ENCODE assay signal across 2 cellular contexts in the genomic region with DNA sequence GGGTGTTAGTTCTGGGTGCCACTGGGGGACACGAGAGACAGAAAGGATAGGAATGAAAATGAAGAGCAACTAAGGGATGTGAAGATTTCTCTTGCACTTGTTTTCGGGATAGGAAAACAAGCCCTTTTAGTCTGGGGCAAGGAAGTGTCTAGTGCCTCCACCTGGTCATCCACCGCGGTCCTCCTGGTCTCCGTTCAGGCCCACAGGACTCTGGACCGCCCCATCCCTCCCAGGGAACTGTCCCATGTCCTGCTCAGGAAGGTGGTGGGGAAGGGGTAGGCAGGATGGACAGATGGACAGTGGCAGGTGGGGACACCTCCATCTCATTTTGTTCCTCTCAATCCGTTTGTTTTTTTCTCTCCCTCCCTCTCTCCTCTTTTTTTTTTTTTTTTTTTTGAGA.
TF ChIP-seq lines count a peak whose summit lies in the region.

No MANE protein-coding gene starts in this region.

TF ChIP-seq in GM23338, 12 proteins besides CTCF, POLR2A, EP300 and RAD21:
- TF ChIP-seq, protein P1, sequence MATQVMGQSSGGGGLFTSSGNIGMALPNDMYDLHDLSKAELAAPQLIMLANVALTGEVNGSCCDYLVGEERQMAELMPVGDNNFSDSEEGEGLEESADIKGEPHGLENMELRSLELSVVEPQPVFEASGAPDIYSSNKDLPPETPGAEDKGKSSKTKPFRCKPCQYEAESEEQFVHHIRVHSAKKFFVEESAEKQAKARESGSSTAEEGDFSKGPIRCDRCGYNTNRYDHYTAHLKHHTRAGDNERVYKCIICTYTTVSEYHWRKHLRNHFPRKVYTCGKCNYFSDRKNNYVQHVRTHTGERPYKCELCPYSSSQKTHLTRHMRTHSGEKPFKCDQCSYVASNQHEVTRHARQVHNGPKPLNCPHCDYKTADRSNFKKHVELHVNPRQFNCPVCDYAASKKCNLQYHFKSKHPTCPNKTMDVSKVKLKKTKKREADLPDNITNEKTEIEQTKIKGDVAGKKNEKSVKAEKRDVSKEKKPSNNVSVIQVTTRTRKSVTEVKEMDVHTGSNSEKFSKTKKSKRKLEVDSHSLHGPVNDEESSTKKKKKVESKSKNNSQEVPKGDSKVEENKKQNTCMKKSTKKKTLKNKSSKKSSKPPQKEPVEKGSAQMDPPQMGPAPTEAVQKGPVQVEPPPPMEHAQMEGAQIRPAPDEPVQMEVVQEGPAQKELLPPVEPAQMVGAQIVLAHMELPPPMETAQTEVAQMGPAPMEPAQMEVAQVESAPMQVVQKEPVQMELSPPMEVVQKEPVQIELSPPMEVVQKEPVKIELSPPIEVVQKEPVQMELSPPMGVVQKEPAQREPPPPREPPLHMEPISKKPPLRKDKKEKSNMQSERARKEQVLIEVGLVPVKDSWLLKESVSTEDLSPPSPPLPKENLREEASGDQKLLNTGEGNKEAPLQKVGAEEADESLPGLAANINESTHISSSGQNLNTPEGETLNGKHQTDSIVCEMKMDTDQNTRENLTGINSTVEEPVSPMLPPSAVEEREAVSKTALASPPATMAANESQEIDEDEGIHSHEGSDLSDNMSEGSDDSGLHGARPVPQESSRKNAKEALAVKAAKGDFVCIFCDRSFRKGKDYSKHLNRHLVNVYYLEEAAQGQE (IDR thresholded peaks at IDR 0.05; ENCODE audit: unreplicated experiment) = peak; percentile 33
- TF ChIP-seq CREB1 (CRISPR knock-in tag; IDR thresholded peaks at IDR 0.05; ENCODE audit: low read depth) = no peak

TF ChIP-seq in HEK293, 187 proteins besides CTCF, POLR2A, EP300 and RAD21:
- TF ChIP-seq, protein P1 (tag by site-specific recombination; IDR thresholded peaks at IDR 0.05) = peak; percentile 38; the same call in 1 of the 2 replicates
- no peak for TF ChIP-seq ZNF561 (tag by site-specific recombination; IDR thresholded peaks at IDR 0.05; ENCODE audit: borderline replicate concordance)
TF ChIP-seq in HEK293: peak in this region for 1.
